1 cellular context compared by ENCODE assay signal in genomic region chr1:154716012-154716411, GRCh38.
TF ChIP-seq lines count a peak whose summit lies in the region.

No MANE protein-coding gene starts in this region.

TF ChIP-seq in GM12878, 131 proteins besides CTCF, POLR2A, EP300 and RAD21 (continued from another document):
- TF ChIP-seq RFX5 (IDR thresholded peaks at IDR 0.05; ENCODE audit: low read depth, low read length) (0 out of 2 replicates have a peak, but pooled peaks have one; percentile 15), FOXM1 (IDR thresholded peaks at IDR 0.05; ENCODE audit: low read depth, low read length) (no peak)
